Comparison of ENCODE assay signal across 8 cellular contexts in genomic region chr13:44055741-44056140, GRCh38.
DNase-seq lines count a peak whose midpoint lies in the region; ATAC-seq, FAIRE-seq and TF ChIP-seq lines count a peak whose summit lies in the region.
"Not testable (repeated sequence)": the region's sequence is repeated elsewhere in the genome, so short reads cannot be mapped to it uniquely, and the experiment has no call there.

No MANE protein-coding gene starts in this region.

- not testable (repeated sequence) for FAIRE-seq in keratinocyte (lab: Jason Lieb, UNC)

- 67% methylated on average over 7 of the region's 7 CpGs for WGBS in mammary epithelial cell (ENCODE audit: low coverage, missing lambda C conversion rate)
- WGBS in heart left ventricle, 4 donors: 34 to 45% (median 42%) methylated on average over 7 of the region's 7 CpGs

- not testable (repeated sequence) for H3K36me3 ChIP-seq in mammary epithelial cell (ENCODE audit: insufficient read depth, low read length); heart left ventricle; keratinocyte (ENCODE audit: control insufficient read depth in 2 of 2, extremely low read depth in 1 of 2, insufficient read depth in 2 of 2, low read length in 2 of 2); neural progenitor cell

- DNase-seq in CD14-positive monocyte (ENCODE audit: low spot score); activated T-cell treated with anti-CD3 and anti-CD28 coated beads, Interleukin-2, amount 50 U/mL, for 4 hours; mammary epithelial cell; keratinocyte (ENCODE audit: low read depth, low spot score); neural progenitor cell (ENCODE audit: low spot score): not testable (repeated sequence)
- peak; percentile 6 for DNase-seq in M059J (ENCODE audit: low read depth)
- peak in 3 of 5 donors; percentile 29 to 69 (median 35) for DNase-seq in heart left ventricle

- H3K27me3 ChIP-seq in mammary epithelial cell (ENCODE audit: insufficient read depth, low read length); heart left ventricle; keratinocyte (ENCODE audit: control insufficient read depth, extremely low read depth, insufficient read depth, low read length); neural progenitor cell: not testable (repeated sequence)

- peak overlapping the region; percentile 60 for H2AFZ ChIP-seq in mammary epithelial cell (ENCODE audit: low read depth, low read length)
- peak overlapping the region; percentile 49 for H2AFZ ChIP-seq in keratinocyte (ENCODE audit: control insufficient read depth, low read length)
- H2AFZ ChIP-seq in neural progenitor cell (replicated peaks): not testable (repeated sequence)

- intact Hi-C loops in CD14-positive monocyte (cut with micrococcal nuclease) (loop anchor here in 1 of 2 donors (10.0 kb wide), 1 partner anchor 141 kb away; no protein-coding TSS in a partner anchor), heart left ventricle (cut with DNase I) (loop anchor here in 6 of 10 donors (5.0 to 10.0 kb wide), 6 partner anchors 49 to 179 kb away; no protein-coding TSS in a partner anchor)
- intact Hi-C loops in mammary epithelial cell (cut with micrococcal nuclease): not testable (repeated sequence)

- H3K27ac ChIP-seq in mammary epithelial cell (ENCODE audit: insufficient read depth, low read depth, low read length); keratinocyte (ENCODE audit: control insufficient read depth, insufficient read depth, low read length); neural progenitor cell: not testable (repeated sequence)
- H3K27ac ChIP-seq in heart left ventricle: peak overlapping the region in 6 of 12 donors; percentile 6 to 60 (median 24)

- peaks cover 11% of the 10 kb centered on the region for H3F3A ChIP-seq in neural progenitor cell (ENCODE audit: low read depth)

- TF ChIP-seq CTCF in CD14-positive monocyte (IDR thresholded peaks at IDR 0.05); mammary epithelial cell (conservative IDR thresholded peaks at IDR 0.05 in 1 of 2, IDR thresholded peaks at IDR 0.05 in 1 of 2; ENCODE audit: extremely low read depth in 1 of 2, insufficient read depth in 1 of 2, low read depth in 1 of 2, low read length in 2 of 2); heart left ventricle (IDR thresholded peaks at IDR 0.05); keratinocyte (optimal IDR thresholded peaks at IDR 0.05 in 1 of 3, IDR thresholded peaks at IDR 0.05 in 1 of 3, conservative IDR thresholded peaks at IDR 0.05 in 1 of 3; ENCODE audit: extremely low read depth in 1 of 3, insufficient read depth in 2 of 3, low read length in 3 of 3); neural progenitor cell (IDR thresholded peaks at IDR 0.05): not testable (repeated sequence)

- H3K4me3 ChIP-seq in mammary epithelial cell (replicated peaks in 1 of 3; ENCODE audit: insufficient read depth in 1 of 3, low read depth in 2 of 3, low read length in 3 of 3); heart left ventricle; keratinocyte (ENCODE audit: control insufficient read depth in 2 of 3, extremely low read depth in 1 of 3, insufficient read depth in 2 of 3, low read depth in 1 of 3, low read length in 3 of 3); neural progenitor cell: not testable (repeated sequence)

- H3K27ac Mint-ChIP-seq in CD14-positive monocyte: peak overlapping the region in 2 of 7 donors; percentile 5 to 79
- H3K27ac Mint-ChIP-seq in neural progenitor cell: peak overlapping the region; percentile 97
- peak overlapping the region; percentile 24 for H3K27ac Mint-ChIP-seq in stimulated activated naive CD8-positive, alpha-beta T cell treated with anti-CD3 and anti-CD28 coated beads, Interleukin-15, Interleukin-2, amounts not matched to agents 100 ng/mL and 50 ng/mL, for 24 hours

- dilution Hi-C loops in mammary epithelial cell (cut with HindIII; ENCODE audit: low sequenced_read_pairs); keratinocyte (cut with MboI; ENCODE audit: extremely low pct_ligation_motif_present, low sequenced_read_pairs): not testable (repeated sequence)

- not testable (repeated sequence) for H4K20me1 ChIP-seq in mammary epithelial cell (ENCODE audit: insufficient read depth, low read length); keratinocyte (ENCODE audit: control insufficient read depth, extremely low read depth, insufficient read depth, low read length); neural progenitor cell (ENCODE audit: low read depth)

- not testable (repeated sequence) for H3K4me1 Mint-ChIP-seq in CD14-positive monocyte; activated T-cell treated with anti-CD3 and anti-CD28 coated beads, Interleukin-2, amount 50 U/mL, for 4 hours (ENCODE audit: low read depth)
- H3K4me1 Mint-ChIP-seq in neural progenitor cell: peaks cover 68% of the 10 kb centered on the region
- peaks cover 16% of the 10 kb centered on the region for H3K4me1 Mint-ChIP-seq in stimulated activated naive CD8-positive, alpha-beta T cell treated with anti-CD3 and anti-CD28 coated beads, Interleukin-15, Interleukin-2, amounts not matched to agents 100 ng/mL and 50 ng/mL, for 24 hours (ENCODE audit: low read depth)

- not testable (repeated sequence) for H3K36me3 Mint-ChIP-seq in CD14-positive monocyte; activated T-cell treated with anti-CD3 and anti-CD28 coated beads, Interleukin-2, amount 50 U/mL, for 4 hours (ENCODE audit: insufficient read depth); neural progenitor cell; stimulated activated naive CD8-positive, alpha-beta T cell treated with anti-CD3 and anti-CD28 coated beads, Interleukin-15, Interleukin-2, amounts not matched to agents 100 ng/mL and 50 ng/mL, for 24 hours (ENCODE audit: low read depth)

- not testable (repeated sequence) for H3K27me3 Mint-ChIP-seq in CD14-positive monocyte (ENCODE audit: low read depth in 3 of 3); neural progenitor cell (ENCODE audit: insufficient read depth, low read depth)
- H3K27me3 Mint-ChIP-seq in activated T-cell treated with anti-CD3 and anti-CD28 coated beads, Interleukin-2, amount 50 U/mL, for 4 hours (ENCODE audit: low read depth): peaks cover 24% of the 10 kb centered on the region
- H3K27me3 Mint-ChIP-seq in stimulated activated naive CD8-positive, alpha-beta T cell treated with anti-CD3 and anti-CD28 coated beads, Interleukin-15, Interleukin-2, amounts not matched to agents 100 ng/mL and 50 ng/mL, for 24 hours: peaks cover 31% of the 10 kb centered on the region

- not testable (repeated sequence) for H3K9ac ChIP-seq in mammary epithelial cell (ENCODE audit: insufficient read depth, low read length); keratinocyte (ENCODE audit: control insufficient read depth, extremely low read depth, insufficient read depth, low read length); neural progenitor cell

- H3K9me3 ChIP-seq in mammary epithelial cell (replicated peaks; ENCODE audit: insufficient read depth, low read length); heart left ventricle; keratinocyte (ENCODE audit: control insufficient read depth, low read depth, low read length); neural progenitor cell (ENCODE audit: low read depth): not testable (repeated sequence)

- not testable (repeated sequence) for H3K9me3 Mint-ChIP-seq in CD14-positive monocyte; activated T-cell treated with anti-CD3 and anti-CD28 coated beads, Interleukin-2, amount 50 U/mL, for 4 hours; neural progenitor cell; stimulated activated naive CD8-positive, alpha-beta T cell treated with anti-CD3 and anti-CD28 coated beads, Interleukin-15, Interleukin-2, amounts not matched to agents 100 ng/mL and 50 ng/mL, for 24 hours

- ATAC-seq in activated T-cell treated with anti-CD3 and anti-CD28 coated beads, Interleukin-2, amount 50 U/mL, for 4 hours: peak; percentile 41 to 58
- ATAC-seq in heart left ventricle: peak in 3 of 4 donors; percentile 47 to 63 (median 62)

- in situ Hi-C loops in mammary epithelial cell (cut with MboI; ENCODE audit: low sequenced_read_pairs in 2 of 2): loop anchor here in 1 of 2 donors (25.0 kb wide), 1 partner anchor 182 kb away; no protein-coding TSS in a partner anchor

- not testable (repeated sequence) for TF ChIP-seq POLR2A in heart left ventricle (IDR thresholded peaks at IDR 0.05)

- not testable (repeated sequence) for BruUV-seq in mammary epithelial cell (replicated peaks; lab: Mats Ljungman, UMichigan)

- H3K4me1 ChIP-seq in mammary epithelial cell (ENCODE audit: insufficient read depth, low read length); keratinocyte (ENCODE audit: control insufficient read depth, extremely low read depth, insufficient read depth, low read length): not testable (repeated sequence)
- peaks cover 0 to 41% (median 11%) of the 10 kb centered on the region in 12 donors for H3K4me1 ChIP-seq in heart left ventricle
- H3K4me1 ChIP-seq in neural progenitor cell: peaks cover 13% of the 10 kb centered on the region

- CTCF ChIA-PET in mammary epithelial cell (lab: Charles Lee; ENCODE audit: low non-redundant PET): not testable (repeated sequence)

- not testable (repeated sequence) for H3K9me1 ChIP-seq in keratinocyte (ENCODE audit: control insufficient read depth, extremely low read depth, insufficient read depth, low read length)

- not testable (repeated sequence) for H3K79me2 ChIP-seq in mammary epithelial cell (ENCODE audit: insufficient read depth, low read length); keratinocyte (ENCODE audit: control insufficient read depth, insufficient read depth, low read length); neural progenitor cell (ENCODE audit: low read depth)

- H3K4me3 Mint-ChIP-seq in CD14-positive monocyte (peak overlapping the region; percentile 21 to 61), neural progenitor cell (peak overlapping the region; percentile 57)
- H3K4me3 Mint-ChIP-seq in activated T-cell treated with anti-CD3 and anti-CD28 coated beads, Interleukin-2, amount 50 U/mL, for 4 hours: not testable (repeated sequence)
- peak overlapping the region; percentile 6 for H3K4me3 Mint-ChIP-seq in stimulated activated naive CD8-positive, alpha-beta T cell treated with anti-CD3 and anti-CD28 coated beads, Interleukin-15, Interleukin-2, amounts not matched to agents 100 ng/mL and 50 ng/mL, for 24 hours

- H3K4me2 ChIP-seq in mammary epithelial cell (ENCODE audit: insufficient read depth, low read depth, low read length); neural progenitor cell: not testable (repeated sequence)
- H3K4me2 ChIP-seq in keratinocyte (ENCODE audit: control insufficient read depth, extremely low read depth, insufficient read depth, low read depth, low read length): peak overlapping the region; percentile 47
